9 cellular contexts compared by ENCODE assay signal in genomic region chr21:25562660-25563059, GRCh38. TPM values are rescaled to one million over a fixed set of nuclear protein-coding genes. Genes with fewer than 3 reads are reported as not detected.
DNase-seq lines count a peak whose midpoint lies in the region; ATAC-seq, FAIRE-seq and TF ChIP-seq lines count a peak whose summit lies in the region.
"Had no signal": no experiment of that assay in that cellular context is flagged by ENCODE, and none has a peak within 500 bp of the region (broad histone marks: within the 10 kb centered on the region; RNA-seq: fewer than 3 reads in every experiment).

No MANE protein-coding gene starts in this region.

- no peak overlapping the region for H3K9ac ChIP-seq in HUES48 (ENCODE audit: low read depth, low read length)

- TF ChIP-seq POLR2A in A549 (IDR thresholded peaks at IDR 0.05; ENCODE audit: low read length), result no peak

- no peak for TF ChIP-seq RAD21 in A549 (conservative IDR thresholded peaks at IDR 0.05 in 1 of 2, IDR thresholded peaks at IDR 0.05 in 1 of 2)

- no peak for TF ChIP-seq CTCF in A549 (IDR thresholded peaks at IDR 0.05)

- H3K9me3 ChIP-seq in A549, result no peaks in the 10 kb centered on the region
- no peaks in the 10 kb centered on the region for H3K9me3 ChIP-seq in HUES48 (ENCODE audit: control insufficient read depth, insufficient read depth, low read length)
- H3K9me3 ChIP-seq in mononuclear cell (ENCODE audit: low read depth, low read length), result no peaks in the 10 kb centered on the region

- FAIRE-seq in A549 (lab: Jason Lieb, UNC), result no peak

- H3K4me3 ChIP-seq in A549 (no peak overlapping the region), HUES48 (ENCODE audit: low read depth, low read length) (peak overlapping the region; percentile 73), mononuclear cell (ENCODE audit: low read length) (peak overlapping the region; percentile 49)

- H3K4me2 ChIP-seq in A549, result peak overlapping the region; percentile 57; the same call in 2 of the 3 replicates

- DNase-seq in A549 (ENCODE audit: low read depth in 1 of 2, low spot score in 1 of 2) (no peak), astrocyte of the hippocampus (ENCODE audit: low read depth, low spot score) (peak; percentile 30), NOMO-1 treated with dmso at 0.1 percent for 144 hours (lab: John Stamatoyannopoulos, UW; ENCODE audit: unreplicated experiment) (no peak), GOT3 (lab: John Stamatoyannopoulos, UW) (no peak), anterior cingulate cortex (lab: John Stamatoyannopoulos, UW) (no peak)
- DNase-seq: NCI-H187 had no signal

- H3K36me3 ChIP-seq in HUES48 (ENCODE audit: control insufficient read depth, insufficient read depth, low read length), result no peaks in the 10 kb centered on the region

- CTCF ChIA-PET in A549 (lab: Yijun Ruan, JAX), result interaction anchor here (0.7 kb wide), 1 partner anchor 19 kb away, joined by 3 read pairs; no protein-coding TSS in a partner anchor

- H3K27me3 ChIP-seq in HUES48 (ENCODE audit: control insufficient read depth, insufficient read depth, low read length) (peaks cover 34% of the 10 kb centered on the region), mononuclear cell (ENCODE audit: insufficient read depth, low read length) (no peaks in the 10 kb centered on the region)

- WGBS in A549 (ENCODE audit: missing lambda C conversion rate), result 88% methylated on average over 10 of the region's 10 CpGs

- H3K27ac ChIP-seq in A549, result no peak overlapping the region
- no peak overlapping the region for H3K27ac ChIP-seq in HUES48 (ENCODE audit: low read depth, low read length)

- POLR2A ChIA-PET in A549 (lab: Yijun Ruan, JAX), result no interaction called here

- H3K4me1 ChIP-seq in A549, result no peaks in the 10 kb centered on the region
- H3K4me1 ChIP-seq in HUES48 (ENCODE audit: control insufficient read depth, insufficient read depth, low read length), result no peaks in the 10 kb centered on the region
- H3K4me1 ChIP-seq in mononuclear cell (ENCODE audit: insufficient read depth, low read length), result peaks cover 45% of the 10 kb centered on the region

- ATAC-seq in A549 (no peak), HG03571 (IDR thresholded peaks at IDR 0.05; ENCODE audit: unreplicated experiment) (no peak)

- TF ChIP-seq EP300 in A549 (IDR thresholded peaks at IDR 0.05), result no peak

TF ChIP-seq in A549, 52 proteins besides CTCF, POLR2A, EP300 and RAD21:
- TF ChIP-seq PHF8 (IDR thresholded peaks at IDR 0.05; ENCODE audit: borderline replicate concordance, low read depth) (no peak), ESRRA (IDR thresholded peaks at IDR 0.05; ENCODE audit: borderline replicate concordance, low read length) (no peak)
- TF ChIP-seq, protein P1, sequence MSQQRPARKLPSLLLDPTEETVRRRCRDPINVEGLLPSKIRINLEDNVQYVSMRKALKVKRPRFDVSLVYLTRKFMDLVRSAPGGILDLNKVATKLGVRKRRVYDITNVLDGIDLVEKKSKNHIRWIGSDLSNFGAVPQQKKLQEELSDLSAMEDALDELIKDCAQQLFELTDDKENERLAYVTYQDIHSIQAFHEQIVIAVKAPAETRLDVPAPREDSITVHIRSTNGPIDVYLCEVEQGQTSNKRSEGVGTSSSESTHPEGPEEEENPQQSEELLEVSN (IDR thresholded peaks at IDR 0.05; ENCODE audit: borderline replicate concordance, low read depth), result no peak

RNA-seq across cellular contexts. Expression of gene MRPL39, which starts 44.6 kb away (rescaled TPM):
- polyA plus RNA-seq in A549 (2011; rRNA removed) (28.2 and 43.7 TPM in 2 replicates), A549 (2017; fragmentation: RNase III; extraction: RNeasy Plus Mini Kit Qiagen cat#74134 plus additional on column Dnase treatment) (35.5 to 40.3 TPM (median 36.8 TPM) in 3 replicates)
- polyA plus RNA-seq in A549 (2012; cell fraction: cytosol; rRNA removed), result 16.0 and 17.0 TPM in 2 replicates
- 5.2 and 5.4 TPM in 2 replicates for polyA plus RNA-seq in A549 (2012; cell fraction: nucleus; rRNA removed)
- 6.0 and 6.2 TPM in 2 replicates for polyA minus RNA-seq in A549 (2011; rRNA and poly(A)+ RNA removed)
- 11.8 TPM for total RNA-seq in mononuclear cell
